In genomic region chr1:204169871-204170270, GRCh38 we compare ENCODE assay signal across 1 cellular context.
TF ChIP-seq lines count a peak whose summit lies in the region.

No MANE protein-coding gene starts in this region.

TF ChIP-seq in HepG2, 621 proteins besides CTCF, POLR2A, EP300 and RAD21 (continued from another document):
- TF ChIP-seq ZBTB40 (IDR thresholded peaks at IDR 0.05) (no peak), ZBTB40 (CRISPR knock-in tag; IDR thresholded peaks at IDR 0.05) (no peak), ZNF101 (CRISPR knock-in tag; IDR thresholded peaks at IDR 0.05; ENCODE audit: borderline replicate concordance, low read depth) (peak; percentile 100), NFATC3 (CRISPR knock-in tag; IDR thresholded peaks at IDR 0.05) (no peak), KDM2A (CRISPR knock-in tag; IDR thresholded peaks at IDR 0.05; ENCODE audit: borderline replicate concordance, low read depth) (no peak)
